In the genomic region with DNA sequence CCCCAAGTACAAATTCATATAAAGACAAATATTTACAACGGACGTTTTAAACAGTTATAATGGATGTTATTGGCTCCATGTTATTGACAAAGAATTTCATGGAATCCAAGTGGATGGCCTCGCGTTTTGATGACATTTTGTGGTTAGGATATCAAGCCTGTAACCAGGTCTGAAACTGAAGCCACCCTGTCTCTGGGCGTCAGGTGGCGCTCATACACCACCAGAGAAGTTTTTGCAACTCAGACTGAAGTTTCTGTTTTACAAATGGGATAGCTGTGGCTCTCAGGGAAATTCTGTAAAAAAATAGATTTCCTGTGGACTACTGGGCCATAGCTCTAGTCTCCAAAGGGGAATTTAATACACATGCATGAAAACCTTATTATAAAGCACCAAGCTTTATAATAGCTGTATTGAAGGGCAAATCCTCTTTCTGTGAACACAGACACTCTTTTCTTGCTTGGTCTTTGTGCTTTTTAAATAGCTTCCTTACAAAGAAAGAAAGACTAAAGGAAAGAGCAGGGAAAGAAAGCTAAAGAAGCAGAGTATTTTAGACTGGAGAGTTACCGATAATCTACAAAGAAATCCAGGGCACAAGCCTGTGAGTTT, we compare ENCODE assay signal across 8 cellular contexts.
A peak's percentile ranks its signal among the peaks of the same experiment; 100 is the strongest.
DNase-seq lines count a peak whose midpoint lies in the region; ATAC-seq and TF ChIP-seq lines count a peak whose summit lies in the region.

No MANE protein-coding gene starts in this region.

- peak; percentile 90 for TF ChIP-seq RAD21 in SK-N-SH (IDR thresholded peaks at IDR 0.05; ENCODE audit: low read length)

- peak; percentile 78 for TF ChIP-seq CTCF in SK-N-SH (IDR thresholded peaks at IDR 0.05)

- no peaks in the 10 kb centered on the region for H3K79me1 ChIP-seq in mesendoderm (ENCODE audit: low read length)

- no peaks in the 10 kb centered on the region for H3K9me2 ChIP-seq in SK-N-SH

- no peak overlapping the region for H3K9ac ChIP-seq in SK-N-SH
- no peak overlapping the region for H3K9ac ChIP-seq in mesendoderm (ENCODE audit: low read length)

- no peak overlapping the region for H3K56ac ChIP-seq in mesendoderm (ENCODE audit: low read length)

- no peak overlapping the region for H2BK15ac ChIP-seq in mesendoderm (replicated peaks; ENCODE audit: low read depth)

- H4K20me1 ChIP-seq in SK-N-SH (ENCODE audit: insufficient read depth), result no peaks in the 10 kb centered on the region

- H2AFZ ChIP-seq in SK-N-SH (ENCODE audit: low read depth), result no peak overlapping the region

- ATAC-seq in GM19463 (IDR thresholded peaks at IDR 0.05; ENCODE audit: unreplicated experiment), result peak; percentile 83

- CTCF ChIA-PET in SK-N-SH (lab: Yijun Ruan, JAX), result interaction anchor here (0.6 to 3.8 kb wide), 29 partner anchors 9 to 1621 kb away, joined by 3 to 61 read pairs (median 5); no protein-coding TSS in a partner anchor

- H3K23ac ChIP-seq in mesendoderm (ENCODE audit: low read length), result no peak overlapping the region

- no peaks in the 10 kb centered on the region for H3K79me2 ChIP-seq in SK-N-SH (ENCODE audit: insufficient read depth)
- no peaks in the 10 kb centered on the region for H3K79me2 ChIP-seq in mesendoderm (ENCODE audit: control insufficient read depth, insufficient read depth, low read length)

- no peak overlapping the region for H4K8ac ChIP-seq in mesendoderm (ENCODE audit: low read depth, low read length)

- H3F3A ChIP-seq in SK-N-SH (replicated peaks; ENCODE audit: insufficient read depth), result no peaks in the 10 kb centered on the region

- H3K4ac ChIP-seq in mesendoderm (ENCODE audit: low read depth, low read length), result no peak overlapping the region

- H3K4me1 ChIP-seq in SK-N-SH (ENCODE audit: control insufficient read depth in 1 of 2, insufficient read depth in 2 of 2, low read depth in 1 of 2, low read length in 1 of 2), result no peaks in the 10 kb centered on the region
- H3K4me1 ChIP-seq in mesendoderm (ENCODE audit: control insufficient read depth, low read depth, low read length), result no peaks in the 10 kb centered on the region

- H3K27ac ChIP-seq in SK-N-SH (ENCODE audit: low read depth in 2 of 2, low read length in 1 of 2) (no peak overlapping the region), mesendoderm (ENCODE audit: low read depth, low read length) (no peak overlapping the region)

- peak; percentile 37 for DNase-seq in G401 (ENCODE audit: low spot score)
- peak; percentile 4 for DNase-seq in HS-5 (ENCODE audit: low read depth)
- peak; percentile 39 for DNase-seq in SK-N-SH
- peak; percentile 21 to 58 for DNase-seq in dermis microvascular lymphatic vessel endothelial cell (ENCODE audit: low read depth in 2 of 2)
- DNase-seq in mesendoderm, result peak; percentile 77
- DNase-seq in ureter (ENCODE audit: low spot score), result peak; percentile 55
- DNase-seq in NCI-H1436 treated with DMSO at 0.1 percent for 48 hours (lab: John Stamatoyannopoulos, UW), result no peak

- no peak for TF ChIP-seq EP300 in SK-N-SH (IDR thresholded peaks at IDR 0.05; ENCODE audit: borderline replicate concordance in 1 of 2, low read depth in 1 of 2, low read length in 1 of 2)

- no peak overlapping the region for H2BK120ac ChIP-seq in mesendoderm (ENCODE audit: low read depth, low read length)

- H3K4me3 ChIP-seq in SK-N-SH (ENCODE audit: low read depth in 2 of 2, low read length in 1 of 2) (no peak overlapping the region; a peak in 1 of 4 replicates), mesendoderm (ENCODE audit: low read length) (no peak overlapping the region)

- no peak overlapping the region for H4K5ac ChIP-seq in mesendoderm (ENCODE audit: low read length)

- POLR2A ChIA-PET in SK-N-SH (lab: Yijun Ruan, JAX), result interaction anchor here (0.5 kb wide), 1 partner anchor 856 kb away, joined by 3 read pairs; no protein-coding TSS in a partner anchor

- H2AK5ac ChIP-seq in mesendoderm (ENCODE audit: low read length), result no peak overlapping the region

- no peaks in the 10 kb centered on the region for H3K27me3 ChIP-seq in SK-N-SH (ENCODE audit: insufficient read depth)
- no peaks in the 10 kb centered on the region for H3K27me3 ChIP-seq in mesendoderm (ENCODE audit: insufficient read depth, low read length, poor library complexity)

- 24% methylated on average over 7 of the region's 7 CpGs for WGBS in SK-N-SH (ENCODE audit: low lambda C conversion rate)
- WGBS in mesendoderm (ENCODE audit: extremely low coverage, insufficient coverage, low lambda C conversion rate), result no CpG with 5 or more reads among the region's 7 CpGs

- no peak overlapping the region for H2BK5ac ChIP-seq in mesendoderm (ENCODE audit: low read length)

- in situ Hi-C loops in G401 (cut with HindIII; ENCODE audit: low sequenced_read_pairs), result no loop called here

- no peak overlapping the region for H3K4me2 ChIP-seq in SK-N-SH
- H3K4me2 ChIP-seq in mesendoderm (ENCODE audit: low read length), result no peak overlapping the region

- no peak overlapping the region for H3K18ac ChIP-seq in mesendoderm (ENCODE audit: low read length)

- H3K9me3 ChIP-seq in SK-N-SH, result no peaks in the 10 kb centered on the region

- H3K36me3 ChIP-seq in SK-N-SH (replicated peaks in 1 of 2; ENCODE audit: control insufficient read depth in 1 of 2, insufficient read depth in 2 of 2, low read length in 1 of 2) (no peaks in the 10 kb centered on the region), mesendoderm (ENCODE audit: control insufficient read depth, insufficient read depth, low read length) (no peaks in the 10 kb centered on the region)

TF ChIP-seq in SK-N-SH, 30 proteins besides CTCF, POLR2A, EP300 and RAD21:
- TF ChIP-seq SMC3 (IDR thresholded peaks at IDR 0.05; ENCODE audit: low read depth, low read length) (peak; percentile 80), GABPA (IDR thresholded peaks at IDR 0.05; ENCODE audit: low read depth) (no peak)
